1 cellular context compared by ENCODE assay signal in the genomic region with DNA sequence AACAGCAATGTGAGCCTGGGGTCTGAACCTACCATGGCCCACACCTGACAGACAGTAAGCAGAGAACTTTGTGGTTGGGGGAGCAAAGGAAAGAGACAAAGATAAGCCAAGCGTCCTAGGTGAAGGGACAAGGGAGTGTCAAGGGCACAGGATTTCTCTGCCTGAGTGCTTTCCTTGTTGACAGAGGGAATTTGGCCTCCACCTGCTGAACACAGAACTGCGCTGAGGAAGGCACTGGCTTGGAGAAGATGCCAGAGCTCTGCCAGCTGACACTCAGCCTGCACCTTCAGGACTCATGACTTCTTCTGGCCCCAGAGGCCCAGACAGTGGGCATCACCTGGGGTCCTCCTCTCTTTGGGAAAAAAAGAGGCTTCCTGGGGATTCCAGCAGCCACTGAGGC.
TF ChIP-seq lines count a peak whose summit lies in the region.

No MANE protein-coding gene starts in this region.

TF ChIP-seq in H1, 55 proteins besides CTCF, POLR2A, EP300 and RAD21:
- no peak for TF ChIP-seq SUZ12 (IDR thresholded peaks at IDR 0.05; ENCODE audit: low read length)
- TF ChIP-seq YY1 (IDR thresholded peaks at IDR 0.05; ENCODE audit: low read depth, low read length) = no peak
- TF ChIP-seq GABPA (IDR thresholded peaks at IDR 0.05; ENCODE audit: borderline replicate concordance, insufficient read depth, low read length) = no peak
- TF ChIP-seq SIRT6 (IDR thresholded peaks at IDR 0.05; ENCODE audit: low read length) = no peak
- TF ChIP-seq BRCA1 (IDR thresholded peaks at IDR 0.05; ENCODE audit: low read depth, low read length) = no peak
- no peak for TF ChIP-seq JUND (IDR thresholded peaks at IDR 0.05; ENCODE audit: low read length)
- TF ChIP-seq POLR2AphosphoS5 (IDR thresholded peaks at IDR 0.05; ENCODE audit: low read depth, low read length) = no peak
- TF ChIP-seq TAF1 (IDR thresholded peaks at IDR 0.05; ENCODE audit: low read depth, low read length) = no peak
- TF ChIP-seq HDAC6 (IDR thresholded peaks at IDR 0.05; ENCODE audit: low read depth, low read length) = no peak
- no peak for TF ChIP-seq TAF7 (optimal IDR thresholded peaks at IDR 0.05; ENCODE audit: borderline replicate concordance, low read depth, low read length)
- TF ChIP-seq CHD2 (IDR thresholded peaks at IDR 0.05; ENCODE audit: low read length) = no peak
